In the genomic region with DNA sequence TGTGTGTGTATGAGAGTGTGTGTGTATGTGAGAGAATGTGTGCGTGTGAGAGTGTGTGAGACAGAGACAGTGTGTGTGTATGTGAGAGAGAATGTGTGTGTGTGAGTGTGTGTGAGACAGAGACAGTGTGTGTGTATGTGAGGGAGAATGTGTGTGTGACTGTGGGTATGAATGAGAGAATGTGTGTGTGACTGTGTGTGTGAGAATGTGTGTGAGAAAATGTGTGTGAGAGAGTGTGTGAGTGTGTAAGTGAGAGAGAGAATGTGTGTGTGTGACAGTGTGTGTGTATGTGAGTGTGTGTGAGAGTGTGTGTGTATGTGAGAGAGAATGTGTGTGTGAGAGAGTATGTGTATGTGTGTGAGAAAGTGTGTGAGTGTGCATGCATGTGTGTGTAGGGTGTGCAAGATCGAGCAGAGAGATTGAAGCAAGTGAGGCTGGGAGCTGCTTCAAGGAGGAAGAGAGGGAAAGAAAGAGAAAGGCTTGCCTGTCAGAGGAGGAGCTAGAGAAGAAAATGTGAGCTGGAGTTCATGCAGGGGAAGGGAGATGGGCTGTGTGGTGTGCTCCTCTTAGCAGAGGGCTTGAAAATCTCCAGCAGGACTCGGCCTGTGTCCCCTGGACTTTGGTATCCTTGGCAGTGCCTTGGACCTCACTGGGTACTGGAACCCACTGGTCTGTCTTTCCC, we compare ENCODE assay signal across 1 cellular context.
TF ChIP-seq lines count a peak whose summit lies in the region.

No MANE protein-coding gene starts in this region.

TF ChIP-seq in GM23338, 12 proteins besides CTCF, POLR2A, EP300 and RAD21 (continued from another document):
- TF ChIP-seq, protein P1, sequence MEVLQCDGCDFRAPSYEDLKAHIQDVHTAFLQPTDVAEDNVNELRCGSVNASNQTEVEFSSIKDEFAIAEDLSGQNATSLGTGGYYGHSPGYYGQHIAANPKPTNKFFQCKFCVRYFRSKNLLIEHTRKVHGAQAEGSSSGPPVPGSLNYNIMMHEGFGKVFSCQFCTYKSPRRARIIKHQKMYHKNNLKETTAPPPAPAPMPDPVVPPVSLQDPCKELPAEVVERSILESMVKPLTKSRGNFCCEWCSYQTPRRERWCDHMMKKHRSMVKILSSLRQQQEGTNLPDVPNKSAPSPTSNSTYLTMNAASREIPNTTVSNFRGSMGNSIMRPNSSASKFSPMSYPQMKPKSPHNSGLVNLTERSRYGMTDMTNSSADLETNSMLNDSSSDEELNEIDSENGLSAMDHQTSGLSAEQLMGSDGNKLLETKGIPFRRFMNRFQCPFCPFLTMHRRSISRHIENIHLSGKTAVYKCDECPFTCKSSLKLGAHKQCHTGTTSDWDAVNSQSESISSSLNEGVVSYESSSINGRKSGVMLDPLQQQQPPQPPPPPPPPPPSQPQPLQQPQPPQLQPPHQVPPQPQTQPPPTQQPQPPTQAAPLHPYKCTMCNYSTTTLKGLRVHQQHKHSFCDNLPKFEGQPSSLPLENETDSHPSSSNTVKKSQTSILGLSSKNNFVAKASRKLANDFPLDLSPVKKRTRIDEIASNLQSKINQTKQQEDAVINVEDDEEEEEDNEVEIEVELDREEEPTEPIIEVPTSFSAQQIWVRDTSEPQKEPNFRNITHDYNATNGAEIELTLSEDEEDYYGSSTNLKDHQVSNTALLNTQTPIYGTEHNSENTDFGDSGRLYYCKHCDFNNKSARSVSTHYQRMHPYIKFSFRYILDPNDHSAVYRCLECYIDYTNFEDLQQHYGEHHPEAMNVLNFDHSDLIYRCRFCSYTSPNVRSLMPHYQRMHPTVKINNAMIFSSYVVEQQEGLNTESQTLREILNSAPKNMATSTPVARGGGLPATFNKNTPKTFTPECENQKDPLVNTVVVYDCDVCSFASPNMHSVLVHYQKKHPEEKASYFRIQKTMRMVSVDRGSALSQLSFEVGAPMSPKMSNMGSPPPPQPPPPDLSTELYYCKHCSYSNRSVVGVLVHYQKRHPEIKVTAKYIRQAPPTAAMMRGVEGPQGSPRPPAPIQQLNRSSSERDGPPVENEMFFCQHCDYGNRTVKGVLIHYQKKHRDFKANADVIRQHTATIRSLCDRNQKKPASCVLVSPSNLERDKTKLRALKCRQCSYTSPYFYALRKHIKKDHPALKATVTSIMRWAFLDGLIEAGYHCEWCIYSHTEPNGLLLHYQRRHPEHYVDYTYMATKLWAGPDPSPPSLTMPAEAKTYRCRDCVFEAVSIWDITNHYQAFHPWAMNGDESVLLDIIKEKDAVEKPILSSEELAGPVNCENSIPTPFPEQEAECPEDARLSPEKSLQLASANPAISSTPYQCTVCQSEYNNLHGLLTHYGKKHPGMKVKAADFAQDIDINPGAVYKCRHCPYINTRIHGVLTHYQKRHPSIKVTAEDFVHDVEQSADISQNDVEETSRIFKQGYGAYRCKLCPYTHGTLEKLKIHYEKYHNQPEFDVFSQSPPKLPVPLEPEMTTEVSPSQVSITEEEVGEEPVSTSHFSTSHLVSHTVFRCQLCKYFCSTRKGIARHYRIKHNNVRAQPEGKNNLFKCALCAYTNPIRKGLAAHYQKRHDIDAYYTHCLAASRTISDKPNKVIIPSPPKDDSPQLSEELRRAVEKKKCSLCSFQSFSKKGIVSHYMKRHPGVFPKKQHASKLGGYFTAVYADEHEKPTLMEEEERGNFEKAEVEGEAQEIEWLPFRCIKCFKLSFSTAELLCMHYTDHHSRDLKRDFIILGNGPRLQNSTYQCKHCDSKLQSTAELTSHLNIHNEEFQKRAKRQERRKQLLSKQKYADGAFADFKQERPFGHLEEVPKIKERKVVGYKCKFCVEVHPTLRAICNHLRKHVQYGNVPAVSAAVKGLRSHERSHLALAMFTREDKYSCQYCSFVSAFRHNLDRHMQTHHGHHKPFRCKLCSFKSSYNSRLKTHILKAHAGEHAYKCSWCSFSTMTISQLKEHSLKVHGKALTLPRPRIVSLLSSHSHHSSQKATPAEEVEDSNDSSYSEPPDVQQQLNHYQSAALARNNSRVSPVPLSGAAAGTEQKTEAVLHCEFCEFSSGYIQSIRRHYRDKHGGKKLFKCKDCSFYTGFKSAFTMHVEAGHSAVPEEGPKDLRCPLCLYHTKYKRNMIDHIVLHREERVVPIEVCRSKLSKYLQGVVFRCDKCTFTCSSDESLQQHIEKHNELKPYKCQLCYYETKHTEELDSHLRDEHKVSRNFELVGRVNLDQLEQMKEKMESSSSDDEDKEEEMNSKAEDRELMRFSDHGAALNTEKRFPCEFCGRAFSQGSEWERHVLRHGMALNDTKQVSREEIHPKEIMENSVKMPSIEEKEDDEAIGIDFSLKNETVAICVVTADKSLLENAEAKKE (CRISPR knock-in tag; IDR thresholded peaks at IDR 0.05) = no peak
- no peak for TF ChIP-seq NANOG (IDR thresholded peaks at IDR 0.05; ENCODE audit: borderline replicate concordance)
- TF ChIP-seq, protein P2, sequence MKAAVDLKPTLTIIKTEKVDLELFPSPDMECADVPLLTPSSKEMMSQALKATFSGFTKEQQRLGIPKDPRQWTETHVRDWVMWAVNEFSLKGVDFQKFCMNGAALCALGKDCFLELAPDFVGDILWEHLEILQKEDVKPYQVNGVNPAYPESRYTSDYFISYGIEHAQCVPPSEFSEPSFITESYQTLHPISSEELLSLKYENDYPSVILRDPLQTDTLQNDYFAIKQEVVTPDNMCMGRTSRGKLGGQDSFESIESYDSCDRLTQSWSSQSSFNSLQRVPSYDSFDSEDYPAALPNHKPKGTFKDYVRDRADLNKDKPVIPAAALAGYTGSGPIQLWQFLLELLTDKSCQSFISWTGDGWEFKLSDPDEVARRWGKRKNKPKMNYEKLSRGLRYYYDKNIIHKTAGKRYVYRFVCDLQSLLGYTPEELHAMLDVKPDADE (IDR thresholded peaks at IDR 0.05) = no peak
- TF ChIP-seq, protein P3, sequence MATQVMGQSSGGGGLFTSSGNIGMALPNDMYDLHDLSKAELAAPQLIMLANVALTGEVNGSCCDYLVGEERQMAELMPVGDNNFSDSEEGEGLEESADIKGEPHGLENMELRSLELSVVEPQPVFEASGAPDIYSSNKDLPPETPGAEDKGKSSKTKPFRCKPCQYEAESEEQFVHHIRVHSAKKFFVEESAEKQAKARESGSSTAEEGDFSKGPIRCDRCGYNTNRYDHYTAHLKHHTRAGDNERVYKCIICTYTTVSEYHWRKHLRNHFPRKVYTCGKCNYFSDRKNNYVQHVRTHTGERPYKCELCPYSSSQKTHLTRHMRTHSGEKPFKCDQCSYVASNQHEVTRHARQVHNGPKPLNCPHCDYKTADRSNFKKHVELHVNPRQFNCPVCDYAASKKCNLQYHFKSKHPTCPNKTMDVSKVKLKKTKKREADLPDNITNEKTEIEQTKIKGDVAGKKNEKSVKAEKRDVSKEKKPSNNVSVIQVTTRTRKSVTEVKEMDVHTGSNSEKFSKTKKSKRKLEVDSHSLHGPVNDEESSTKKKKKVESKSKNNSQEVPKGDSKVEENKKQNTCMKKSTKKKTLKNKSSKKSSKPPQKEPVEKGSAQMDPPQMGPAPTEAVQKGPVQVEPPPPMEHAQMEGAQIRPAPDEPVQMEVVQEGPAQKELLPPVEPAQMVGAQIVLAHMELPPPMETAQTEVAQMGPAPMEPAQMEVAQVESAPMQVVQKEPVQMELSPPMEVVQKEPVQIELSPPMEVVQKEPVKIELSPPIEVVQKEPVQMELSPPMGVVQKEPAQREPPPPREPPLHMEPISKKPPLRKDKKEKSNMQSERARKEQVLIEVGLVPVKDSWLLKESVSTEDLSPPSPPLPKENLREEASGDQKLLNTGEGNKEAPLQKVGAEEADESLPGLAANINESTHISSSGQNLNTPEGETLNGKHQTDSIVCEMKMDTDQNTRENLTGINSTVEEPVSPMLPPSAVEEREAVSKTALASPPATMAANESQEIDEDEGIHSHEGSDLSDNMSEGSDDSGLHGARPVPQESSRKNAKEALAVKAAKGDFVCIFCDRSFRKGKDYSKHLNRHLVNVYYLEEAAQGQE (IDR thresholded peaks at IDR 0.05; ENCODE audit: unreplicated experiment) = no peak
- TF ChIP-seq EZH2 (IDR thresholded peaks at IDR 0.05; ENCODE audit: low read depth, unreplicated experiment) = no peak
TF ChIP-seq in GM23338: peak in this region for 0.
